Comparison of ENCODE assay signal across 16 cellular contexts in the genomic region with DNA sequence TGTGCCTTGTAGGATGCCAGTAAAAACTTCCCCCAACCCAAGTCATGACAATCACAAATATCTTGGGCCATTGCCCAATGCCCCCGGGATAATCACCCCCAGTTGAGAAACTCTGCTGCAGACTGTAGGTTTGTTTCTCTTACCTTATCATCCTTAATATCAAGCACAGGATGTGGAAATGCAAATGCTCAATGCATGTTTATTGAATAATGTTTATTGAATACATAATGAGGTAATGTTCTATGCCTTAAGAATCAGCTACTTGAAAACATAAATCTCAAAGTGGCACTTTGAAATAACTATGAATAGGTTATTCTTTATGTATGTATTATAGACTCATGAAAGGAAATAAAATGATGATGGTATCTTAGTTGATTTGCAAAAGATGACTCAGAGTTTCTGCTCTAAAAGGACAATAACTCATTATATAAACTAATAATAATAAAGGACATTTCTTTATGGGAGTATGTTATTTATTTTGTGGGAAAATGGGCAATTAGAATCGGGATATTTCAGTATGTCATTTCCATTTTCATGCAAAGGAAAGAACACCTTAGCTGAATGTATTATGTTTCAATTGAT.
"Had no signal": no experiment of that assay in that cellular context is flagged by ENCODE, and none has a peak within 500 bp of the region (broad histone marks: within the 10 kb centered on the region; RNA-seq: fewer than 3 reads in every experiment).

No MANE protein-coding gene starts in this region.

- H3K4me3 ChIP-seq: heart left ventricle, testis, tibial nerve, upper lobe of right lung, vagina had no signal

- ATAC-seq: heart left ventricle; left lobe of liver; natural killer cell; sciatic nerve; stimulated activated naive B cell treated with anti-CD40 and anti-IgM and Interleukin-4, amounts not matched to agents 10 μg/mL and 1 μg/mL and 100 μg/mL, for 72 hours; stimulated activated naive CD8-positive, alpha-beta T cell treated with anti-CD3 and anti-CD28 coated beads, Interleukin-15, amount 100 ng/mL, for 72 hours; upper lobe of right lung had no signal

- H3K27ac ChIP-seq: heart left ventricle, testis, tibial nerve, upper lobe of right lung, vagina had no signal

- DNase-seq: erythroblast; heart left ventricle; hippocampal formation; natural killer cell; posterior cingulate gyrus; stimulated activated CD4-positive, alpha-beta T cell treated with anti-CD3 and anti-CD28 coated beads, Interleukin-2, amount 100 ng/mL, for 24 hours; stimulated activated CD4-positive, alpha-beta T cell treated with anti-CD3 and anti-CD28 coated beads, Interleukin-4, amount 100 ng/mL, for 4 hours; stimulated activated naive B cell treated with anti-CD40 and anti-IgM and Interleukin-4, amounts not matched to agents 10 μg/mL and 1 μg/mL and 100 μg/mL, for 72 hours; stimulated activated naive CD8-positive, alpha-beta T cell treated with anti-CD3 and anti-CD28 coated beads, Interleukin-15, amount 100 ng/mL, for 72 hours; testis; upper lobe of right lung had no signal

- FAIRE-seq: frontal cortex had no signal

- H3K36me3 ChIP-seq: heart left ventricle, tibial nerve, upper lobe of right lung, vagina had no signal

- H3K4me1 ChIP-seq: tibial nerve, upper lobe of right lung had no signal

- H3K9me3 ChIP-seq: heart left ventricle, testis, tibial nerve, upper lobe of right lung, vagina had no signal

- H3K27me3 ChIP-seq: heart left ventricle, testis, tibial nerve, upper lobe of right lung, vagina had no signal
